11 cellular contexts compared by ENCODE assay signal in the genomic region with DNA sequence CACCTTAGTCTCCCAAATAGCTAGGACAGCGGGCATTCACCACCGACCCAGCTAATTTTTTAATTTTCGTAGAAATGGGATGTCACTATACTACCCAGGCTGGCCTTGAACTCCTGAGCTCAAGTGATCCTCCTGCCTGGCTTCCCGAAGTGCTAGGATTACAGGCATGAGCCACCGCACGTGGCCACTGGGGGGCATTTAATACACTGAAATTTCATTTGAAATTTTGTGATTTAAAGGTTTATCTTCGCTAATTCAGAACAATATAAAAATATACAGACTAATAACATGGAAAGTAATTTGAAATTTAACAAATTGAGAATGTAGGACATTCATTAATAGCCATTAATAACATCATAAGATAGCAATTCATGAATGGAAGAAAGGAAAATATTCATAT. TPM values are rescaled to one million over a fixed set of nuclear protein-coding genes. Genes with fewer than 3 reads are reported as not detected.
A peak's percentile ranks its signal among the peaks of the same experiment; 100 is the strongest.
DNase-seq lines count a peak whose midpoint lies in the region; ATAC-seq, FAIRE-seq and TF ChIP-seq lines count a peak whose summit lies in the region.
"Had no signal": no experiment of that assay in that cellular context is flagged by ENCODE, and none has a peak within 500 bp of the region (broad histone marks: within the 10 kb centered on the region; RNA-seq: fewer than 3 reads in every experiment).

No MANE protein-coding gene starts in this region.

- H3K36me3 Mint-ChIP-seq in neural crest cell (ENCODE audit: low read depth): no peaks in the 10 kb centered on the region
- no peaks in the 10 kb centered on the region for H3K36me3 Mint-ChIP-seq in activated T-cell treated with anti-CD3 and anti-CD28 coated beads, Interleukin-2, amount 50 U/mL, for 72 hours (ENCODE audit: insufficient read depth in 2 of 2)

- POLR2A ChIA-PET in K562 (lab: Yijun Ruan, JAX): no interaction called here

- H3K27ac Mint-ChIP-seq in neural crest cell (ENCODE audit: unreplicated experiment): no peak overlapping the region
- no peak overlapping the region for H3K27ac Mint-ChIP-seq in activated T-cell treated with anti-CD3 and anti-CD28 coated beads, Interleukin-2, amount 50 U/mL, for 72 hours

- no peak for TF ChIP-seq RAD21 in K562 (CRISPR knock-in tag; conservative IDR thresholded peaks at IDR 0.05 in 1 of 2, IDR thresholded peaks at IDR 0.05 in 1 of 2)

- H3K9me3 ChIP-seq in DND-41 (ENCODE audit: insufficient read depth, low read length, severe bottlenecking): no peaks in the 10 kb centered on the region
- no peaks in the 10 kb centered on the region for H3K9me3 ChIP-seq in K562 (replicated peaks; ENCODE audit: control insufficient read depth, insufficient read depth, low read depth, low read length)
- H3K9me3 ChIP-seq in stomach: no peaks in the 10 kb centered on the region

- TF ChIP-seq POLR2A in K562 (conservative IDR thresholded peaks at IDR 0.05): no peak
- TF ChIP-seq POLR2A in stomach (IDR thresholded peaks at IDR 0.05): no peak

- H3K27me3 Mint-ChIP-seq in neural crest cell (ENCODE audit: low read depth): no peaks in the 10 kb centered on the region
- H3K27me3 Mint-ChIP-seq in activated T-cell treated with anti-CD3 and anti-CD28 coated beads, Interleukin-2, amount 50 U/mL, for 72 hours (ENCODE audit: low read depth): peaks cover 34% of the 10 kb centered on the region

- H3K4me1 ChIP-seq in DND-41 (ENCODE audit: insufficient read depth, low read length): no peaks in the 10 kb centered on the region
- H3K4me1 ChIP-seq in K562 (replicated peaks in 1 of 2; ENCODE audit: control insufficient read depth in 2 of 2, insufficient read depth in 2 of 2, low read length in 2 of 2): no peaks in the 10 kb centered on the region
- H3K4me1 ChIP-seq in stomach: no peaks in the 10 kb centered on the region

- DNase-seq in DND-41 (no peak), K562 (ENCODE audit: extremely low read depth in 1 of 4, low spot score in 3 of 4) (no peak), neural crest cell (ENCODE audit: low read depth, low spot score) (no peak), stomach (no peak), SHP77 treated with DMSO at 0.1 percent for 48 hours (lab: John Stamatoyannopoulos, UW) (no peak)
- no peak for DNase-seq in activated T-cell treated with anti-CD3 and anti-CD28 coated beads, Interleukin-2, amount 50 U/mL, for 72 hours
- DNase-seq: NCI-H2081 treated with DMSO at 0.1 percent for 48 hours, SW 1271 had no signal

- H3K27ac ChIP-seq in DND-41 (ENCODE audit: low read length) (no peak overlapping the region), K562 (ENCODE audit: extremely low read depth, low read depth, low read length) (no peak overlapping the region), stomach (no peak overlapping the region)

- no peak for ATAC-seq in DND-41 (ENCODE audit: insufficient read depth, low read depth)
- ATAC-seq in K562: peak; percentile 69; the same call in 2 of the 3 replicates
- ATAC-seq in activated T-cell treated with anti-CD3 and anti-CD28 coated beads, Interleukin-2, amount 50 U/mL, for 72 hours (replicated peaks in 1 of 2): no peak
- ATAC-seq in activated CD4-positive, CD25-positive, alpha-beta regulatory T cell treated with anti-CD3 and anti-CD28 coated beads, Interleukin-2, amount 50 U/mL, for 24 hours: no peak

- H3K36me3 ChIP-seq in DND-41 (ENCODE audit: insufficient read depth, low read length): no peaks in the 10 kb centered on the region
- H3K36me3 ChIP-seq in K562 (ENCODE audit: control insufficient read depth, insufficient read depth, low read length): no peaks in the 10 kb centered on the region
- H3K36me3 ChIP-seq in stomach: no peaks in the 10 kb centered on the region

- H2AFZ ChIP-seq in DND-41 (ENCODE audit: low read depth, low read length) (no peak overlapping the region), K562 (ENCODE audit: low read depth, low read length) (no peak overlapping the region)

- no peak overlapping the region for H3K4me2 ChIP-seq in DND-41 (ENCODE audit: insufficient read depth, low read length)
- no peak overlapping the region for H3K4me2 ChIP-seq in K562 (ENCODE audit: insufficient read depth, low read length)

- H4K20me1 ChIP-seq in DND-41 (ENCODE audit: insufficient read depth, low read length) (no peaks in the 10 kb centered on the region), K562 (replicated peaks; ENCODE audit: control insufficient read depth, insufficient read depth, low read length) (no peaks in the 10 kb centered on the region)

- TF ChIP-seq CTCF in DND-41 (IDR thresholded peaks at IDR 0.05; ENCODE audit: borderline replicate concordance, extremely low read depth, low read length, poor library complexity, severe bottlenecking): peak; percentile 56
- peak; percentile 38 for TF ChIP-seq CTCF in LNCAP (IDR thresholded peaks at IDR 0.05)
- peak in 2 of 3 experiments; percentile 35 to 41; a peak in 3 of 6 replicates for TF ChIP-seq CTCF in K562 (IDR thresholded peaks at IDR 0.05 in 2 of 3, conservative IDR thresholded peaks at IDR 0.05 in 1 of 3; ENCODE audit: insufficient read depth in 2 of 3, low read depth in 1 of 3, low read length in 3 of 3)
- TF ChIP-seq CTCF in neural crest cell (conservative IDR thresholded peaks at IDR 0.05): peak; percentile 57
- TF ChIP-seq CTCF in stomach (IDR thresholded peaks at IDR 0.05): peak in 1 of 7 experiments; percentile 16

- TF ChIP-seq EP300 in K562 (IDR thresholded peaks at IDR 0.05; ENCODE audit: low read length) (no peak), stomach (IDR thresholded peaks at IDR 0.05) (no peak)

- peak; percentile 54 for FAIRE-seq in K562 (lab: Jason Lieb, UNC)
- FAIRE-seq: urothelium cell line had no signal

- no peaks in the 10 kb centered on the region for H3K9me1 ChIP-seq in K562 (ENCODE audit: control insufficient read depth, insufficient read depth, low read length)

- in situ Hi-C loops in K562 (cut with MboI): no loop called here

- intact Hi-C loops in K562 (cut with micrococcal nuclease): no loop called here
- intact Hi-C loops in stomach (cut with DNase I; ENCODE audit: low total_unique reads): no loop called here

- no TSS peak for BruUV-seq in K562 (replicated peaks; lab: Mats Ljungman, UMichigan)

- no peaks in the 10 kb centered on the region for H3K9me3 Mint-ChIP-seq in neural crest cell
- no peaks in the 10 kb centered on the region for H3K9me3 Mint-ChIP-seq in activated T-cell treated with anti-CD3 and anti-CD28 coated beads, Interleukin-2, amount 50 U/mL, for 72 hours

- H3K27me3 ChIP-seq in DND-41 (ENCODE audit: insufficient read depth, low read length, poor library complexity) (no peaks in the 10 kb centered on the region), K562 (ENCODE audit: control insufficient read depth in 2 of 2, insufficient read depth in 2 of 2, low read length in 2 of 2) (no peaks in the 10 kb centered on the region), stomach (no peaks in the 10 kb centered on the region)

- WGBS in K562 (ENCODE audit: insufficient coverage, low coverage, missing lambda C conversion rate): 3% methylated on average over 7 of the region's 7 CpGs
- WGBS in stomach, 5 donors: 69 to 86% (median 75%) methylated on average over 7 of the region's 7 CpGs

- H3K4me1 Mint-ChIP-seq in neural crest cell: no peaks in the 10 kb centered on the region
- H3K4me1 Mint-ChIP-seq in activated T-cell treated with anti-CD3 and anti-CD28 coated beads, Interleukin-2, amount 50 U/mL, for 72 hours (ENCODE audit: low read depth): no peaks in the 10 kb centered on the region

- H3K9ac ChIP-seq in DND-41 (ENCODE audit: low read depth, low read length) (no peak overlapping the region), K562 (ENCODE audit: insufficient read depth in 1 of 2, low read depth in 2 of 2, low read length in 2 of 2) (no peak overlapping the region)

- no peaks in the 10 kb centered on the region for H3K79me2 ChIP-seq in DND-41 (ENCODE audit: insufficient read depth, low read length)
- no peaks in the 10 kb centered on the region for H3K79me2 ChIP-seq in K562 (ENCODE audit: control insufficient read depth, insufficient read depth, low read length)

- CTCF ChIA-PET in K562 (lab: Yijun Ruan, JAX; ENCODE audit: low intra/inter-chr PET ratio): no interaction called here

- no peak overlapping the region for H3K4me3 Mint-ChIP-seq in neural crest cell
- H3K4me3 Mint-ChIP-seq in activated T-cell treated with anti-CD3 and anti-CD28 coated beads, Interleukin-2, amount 50 U/mL, for 72 hours: no peak overlapping the region

- no peak overlapping the region for H3K4me3 ChIP-seq in DND-41 (ENCODE audit: low read depth in 1 of 2, low read length in 2 of 2)
- H3K4me3 ChIP-seq in K562: no peak overlapping the region
- H3K4me3 ChIP-seq in stomach: no peak overlapping the region

RNA-seq across cellular contexts. Expression of a gene that starts 20.5 kb away (rescaled TPM):
- total RNA-seq in K562 (2011; cell fraction: chromatin; rRNA removed; ENCODE audit: low replicate concordance): 13.5 and 50.3 TPM in 2 replicates
- total RNA-seq in K562 (2011; cell fraction: nucleolus; rRNA removed): 7.0 and 7.7 TPM in 2 replicates
- 13.1 and 15.0 TPM in 2 replicates for total RNA-seq in K562 (2011; cell fraction: nucleoplasm; rRNA removed)
- total RNA-seq in K562 (2014; rRNA removed) (2.9 and 3.8 TPM in 2 replicates), K562 (2014; rRNA removed; fragmentation: Illumina TruSeq; extraction: Trizol) (9.6 and 11.1 TPM in 2 replicates), K562 (2015; rRNA removed; fragmentation: Illumina TruSeq; extraction: Trizol) (6.5 and 6.7 TPM in 2 replicates), K562 (2021) (5.7 and 7.0 TPM in 2 replicates), neural crest cell (11.3 and 13.6 TPM in 2 replicates), stomach (10 to 100 TPM in 2 of 5 donors, 1 to 10 TPM in 3; 1.3 to 38.2 (median 4.6) TPM)
- polyA plus RNA-seq in K562 (2011; rRNA removed) (0.77 and 8.9 TPM in 2 replicates), K562 (2014; fragmentation: Illumina TruSeq; extraction: Trizol) (3.2 and 3.9 TPM in 2 replicates), K562 (2014; fragmentation: Nextera tagmentation; extraction: Ambion mirVana) (1 to 10 TPM; 3.2 to 3.4 TPM), K562 (2014; rRNA removed) (2.5 and 6.6 TPM in 2 replicates), stomach (1 to 10 TPM in 1 of 3 donors, under 1 TPM in 2; 0.46 to 1.4 (median 0.56) TPM)
- polyA plus RNA-seq in K562 (2011; cell fraction: cytosol; rRNA removed): 1.3 TPM in 2 replicates
- 1.9 and 11.7 TPM in 2 replicates for polyA plus RNA-seq in K562 (2011; cell fraction: nucleus; rRNA removed)
- polyA plus RNA-seq in K562 (2012): 2.5 and 4.2 TPM in 2 replicates
- 1.3 and 12.8 TPM in 2 replicates for polyA minus RNA-seq in K562 (2011; rRNA and poly(A)+ RNA removed)
- polyA minus RNA-seq in K562 (2011; cell fraction: cytosol; rRNA and poly(A)+ RNA removed): 3.8 TPM in 1 of 2 replicates, not detected in the other
- polyA minus RNA-seq in K562 (2011; cell fraction: nucleus; rRNA and poly(A)+ RNA removed): 2.3 and 16.0 TPM in 2 replicates
- 10 to 100 TPM in 1 of 2 donors, 1 to 10 TPM in 1; 7.4 to 10.4 TPM for total RNA-seq in activated T-cell treated with anti-CD3 and anti-CD28 coated beads, Interleukin-2, amount 50 U/mL, for 72 hours
